Comparison of ENCODE assay signal across 1 cellular context in genomic region chr16:87778830-87779579, GRCh38.
TF ChIP-seq lines count a peak whose summit lies in the region.

No MANE protein-coding gene starts in this region.

TF ChIP-seq in HEK293, 187 proteins besides CTCF, POLR2A, EP300 and RAD21 (continued from another document and continues in another):
- no peak for TF ChIP-seq ZNF645 (tag by site-specific recombination; IDR thresholded peaks at IDR 0.05)
- TF ChIP-seq EGR2 (tag by site-specific recombination; IDR thresholded peaks at IDR 0.05; ENCODE audit: low read depth) = no peak
- no peak for TF ChIP-seq SALL2 (tag by site-specific recombination; IDR thresholded peaks at IDR 0.05; ENCODE audit: borderline replicate concordance)
- TF ChIP-seq ZNF596 (tag by site-specific recombination; IDR thresholded peaks at IDR 0.05) = no peak
- no peak for TF ChIP-seq ZBTB49 (tag by site-specific recombination; IDR thresholded peaks at IDR 0.05; ENCODE audit: low read depth)
- 0 out of 2 replicates have a peak, but pooled peaks have one; percentile 8 for TF ChIP-seq ZNF548 (tag by site-specific recombination; IDR thresholded peaks at IDR 0.05)
- peak; percentile 85 for TF ChIP-seq KLF17 (tag by site-specific recombination; IDR thresholded peaks at IDR 0.05)
- 0 out of 2 replicates have a peak, but pooled peaks have one; percentile 10 for TF ChIP-seq ZBTB6 (tag by site-specific recombination; IDR thresholded peaks at IDR 0.05)
- TF ChIP-seq ZNF174 (tag by site-specific recombination; IDR thresholded peaks at IDR 0.05) = no peak
- no peak for TF ChIP-seq ELK4 (IDR thresholded peaks at IDR 0.05; ENCODE audit: borderline replicate concordance, low read depth, low read length)
- no peak for TF ChIP-seq AEBP2 (tag by site-specific recombination; IDR thresholded peaks at IDR 0.05; ENCODE audit: borderline replicate concordance)
- TF ChIP-seq SP7 (tag by site-specific recombination; IDR thresholded peaks at IDR 0.05) = peak; percentile 84
- no peak for TF ChIP-seq PBX3 (CRISPR knock-in tag; IDR thresholded peaks at IDR 0.05)
- TF ChIP-seq ZNF658 (tag by site-specific recombination; IDR thresholded peaks at IDR 0.05) = no peak
- TF ChIP-seq ZNF48 (tag by site-specific recombination; IDR thresholded peaks at IDR 0.05) = no peak
- peak; percentile 95 for TF ChIP-seq ZNF692 (tag by site-specific recombination; IDR thresholded peaks at IDR 0.05)
- TF ChIP-seq ZNF10 (tag by site-specific recombination; IDR thresholded peaks at IDR 0.05) = no peak
- no peak for TF ChIP-seq ZFP41 (tag by site-specific recombination; IDR thresholded peaks at IDR 0.05; ENCODE audit: borderline replicate concordance)
- TF ChIP-seq ZNF629 (tag by site-specific recombination; IDR thresholded peaks at IDR 0.05) = peak; percentile 54
- TF ChIP-seq ZSCAN16 (tag by site-specific recombination; IDR thresholded peaks at IDR 0.05) = 0 out of 2 replicates have a peak, but pooled peaks have one; percentile 29
- TF ChIP-seq ZNF366 (tag by site-specific recombination; conservative IDR thresholded peaks at IDR 0.05) = no peak
- TF ChIP-seq ZNF416 (tag by site-specific recombination; IDR thresholded peaks at IDR 0.05) = no peak
- peak; percentile 76 for TF ChIP-seq PRDM4 (tag by site-specific recombination; IDR thresholded peaks at IDR 0.05)
- no peak for TF ChIP-seq ZNF433 (tag by site-specific recombination; IDR thresholded peaks at IDR 0.05; ENCODE audit: low read depth)
- TF ChIP-seq ZFP69B (tag by site-specific recombination; IDR thresholded peaks at IDR 0.05) = peak; percentile 79
- TF ChIP-seq ZNF830 (tag by site-specific recombination; IDR thresholded peaks at IDR 0.05; ENCODE audit: low read depth) = no peak
- peak; percentile 57 for TF ChIP-seq ZNF654 (tag by site-specific recombination; IDR thresholded peaks at IDR 0.05; ENCODE audit: low read depth)
- TF ChIP-seq ZNF18 (tag by site-specific recombination; IDR thresholded peaks at IDR 0.05) = no peak
- no peak for TF ChIP-seq ZNF623 (tag by site-specific recombination; IDR thresholded peaks at IDR 0.05)
- no peak for TF ChIP-seq PRDM6 (tag by site-specific recombination; IDR thresholded peaks at IDR 0.05)
- no peak for TF ChIP-seq ZNF132 (tag by site-specific recombination; IDR thresholded peaks at IDR 0.05; ENCODE audit: borderline replicate concordance)
- peak; percentile 46; the same call in 1 of the 2 replicates for TF ChIP-seq KLF8 (tag by site-specific recombination; IDR thresholded peaks at IDR 0.05)
- no peak for TF ChIP-seq ZNF639 (tag by site-specific recombination; IDR thresholded peaks at IDR 0.05)
- TF ChIP-seq ZIC2 (tag by site-specific recombination; IDR thresholded peaks at IDR 0.05) = peak; percentile 34
- TF ChIP-seq ZNF664 (tag by site-specific recombination; IDR thresholded peaks at IDR 0.05) = no peak
- no peak; the same call in 1 of the 2 replicates for TF ChIP-seq ZSCAN4 (tag by site-specific recombination; IDR thresholded peaks at IDR 0.05)
- TF ChIP-seq HOXD13 (CRISPR knock-in tag; IDR thresholded peaks at IDR 0.05; ENCODE audit: borderline replicate concordance) = peak; percentile 100
- TF ChIP-seq ZNF23 (tag by site-specific recombination; IDR thresholded peaks at IDR 0.05; ENCODE audit: borderline replicate concordance) = no peak
